Comparison of ENCODE assay signal across 8 cellular contexts in the genomic region with DNA sequence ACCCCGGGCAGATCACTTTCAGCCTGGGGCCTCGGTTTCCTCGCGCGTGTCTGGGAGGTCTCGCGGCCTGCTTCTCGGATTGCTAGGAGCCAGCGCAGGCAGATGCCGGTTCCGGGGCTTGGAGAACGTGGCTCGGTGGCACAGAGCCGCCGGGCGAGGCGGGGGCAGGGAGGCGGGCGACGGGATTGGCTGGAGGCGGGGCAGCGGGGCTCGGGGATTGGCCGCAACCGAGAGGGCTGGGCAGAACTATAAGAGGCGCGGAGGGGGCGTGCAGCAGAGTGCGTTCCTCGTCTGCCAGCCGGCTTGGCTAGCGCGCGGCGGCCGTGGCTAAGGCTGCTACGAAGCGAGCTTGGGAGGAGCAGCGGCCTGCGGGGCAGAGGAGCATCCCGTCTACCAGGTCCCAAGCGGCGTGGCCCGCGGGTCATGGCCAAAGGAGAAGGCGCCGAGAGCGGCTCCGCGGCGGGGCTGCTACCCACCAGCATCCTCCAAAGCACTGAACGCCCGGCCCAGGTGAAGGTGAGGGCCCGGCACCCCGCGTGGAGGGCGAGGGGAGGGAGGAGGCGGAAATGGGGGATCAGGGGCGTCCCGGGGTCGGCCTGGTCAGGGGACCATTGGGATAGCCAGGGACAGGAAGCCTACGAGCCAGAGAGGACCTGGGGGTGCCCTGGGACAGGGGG. TPM values are rescaled to one million over a fixed set of nuclear protein-coding genes. Genes with fewer than 3 reads are reported as not detected.
DNase-seq lines count a peak whose midpoint lies in the region; TF ChIP-seq lines count a peak whose summit lies in the region.

Gene MFSD2A (plus strand): TSS at position 276 of the 677 bp plus-strand sequence. CDS start 148 bp downstream, at position 424.

- POLR2A ChIA-PET in OCI-LY7 (lab: Charles Lee): interaction anchor here (0.6 to 1.4 kb wide), 4 partner anchors 17 to 964 kb away, joined by 3 to 5 read pairs (median 4); no protein-coding TSS in a partner anchor

- no peak for TF ChIP-seq CTCF in GM20000 (IDR thresholded peaks at IDR 0.05; ENCODE audit: extremely low read depth, missing control alignments)
- TF ChIP-seq CTCF in OCI-LY7 (conservative IDR thresholded peaks at IDR 0.05; ENCODE audit: low read length): no peak
- TF ChIP-seq CTCF in esophagus muscularis mucosa (IDR thresholded peaks at IDR 0.05): no peak

- TF ChIP-seq POLR2A in esophagus muscularis mucosa (IDR thresholded peaks at IDR 0.05; ENCODE audit: low read depth): no peak

- no peaks in the 10 kb centered on the region for H3K9me2 ChIP-seq in OCI-LY7 (ENCODE audit: insufficient read depth, low read length)

- peak within 1 kb of the TSS; percentile 93 for H3K27ac Mint-ChIP-seq in activated T-cell treated with anti-CD3 and anti-CD28 coated beads, Interleukin-2, amount 50 U/mL, for 24 hours

- peaks cover 44% of the 10 kb centered on the region for H3K36me3 Mint-ChIP-seq in activated T-cell treated with anti-CD3 and anti-CD28 coated beads, Interleukin-2, amount 50 U/mL, for 24 hours (ENCODE audit: low read depth)

- H3K4me1 ChIP-seq in HUES6 (ENCODE audit: control insufficient read depth, insufficient read depth, low read length): peaks cover 20% of the 10 kb centered on the region
- H3K4me1 ChIP-seq in OCI-LY7 (ENCODE audit: insufficient read depth, low read length, poor library complexity, severe bottlenecking): peaks cover 26% of the 10 kb centered on the region
- peaks cover 25 to 48% (median 37%) of the 10 kb centered on the region in 4 donors for H3K4me1 ChIP-seq in esophagus muscularis mucosa
- peaks cover 19% of the 10 kb centered on the region for H3K4me1 ChIP-seq in muscle layer of colon (ENCODE audit: insufficient read depth, low read length)

- CTCF ChIA-PET in OCI-LY7 (lab: Charles Lee; ENCODE audit: unreplicated experiment): no interaction called here

- no peak for TF ChIP-seq EP300 in esophagus muscularis mucosa (IDR thresholded peaks at IDR 0.05)

- H3K27me3 ChIP-seq in HUES6 (ENCODE audit: control insufficient read depth, insufficient read depth, low read length) (peaks cover 33% of the 10 kb centered on the region), esophagus muscularis mucosa (peaks cover 0 to 16% (median 0%) of the 10 kb centered on the region in 4 donors), muscle layer of colon (ENCODE audit: control insufficient read depth in 1 of 2, insufficient read depth in 2 of 2, low read length in 2 of 2) (peaks cover 0 to 11% of the 10 kb centered on the region in 2 donors)

- H3K9me3 Mint-ChIP-seq in activated T-cell treated with anti-CD3 and anti-CD28 coated beads, Interleukin-2, amount 50 U/mL, for 24 hours: no peaks in the 10 kb centered on the region

- no peaks in the 10 kb centered on the region for H3K9me3 ChIP-seq in HUES6 (ENCODE audit: control insufficient read depth, insufficient read depth, low read depth, low read length)
- H3K9me3 ChIP-seq in OCI-LY7 (ENCODE audit: low read length): no peaks in the 10 kb centered on the region
- H3K9me3 ChIP-seq in esophagus muscularis mucosa: no peaks in the 10 kb centered on the region
- no peaks in the 10 kb centered on the region for H3K9me3 ChIP-seq in muscle layer of colon (ENCODE audit: low read length)

- H4K20me1 ChIP-seq in OCI-LY7 (ENCODE audit: insufficient read depth, low read length): no peaks in the 10 kb centered on the region

- H3K27ac ChIP-seq in HUES6 (ENCODE audit: low read depth, low read length): no peak within 1 kb of the TSS
- peak within 1 kb of the TSS; percentile 0 for H3K27ac ChIP-seq in OCI-LY7 (ENCODE audit: low read depth, low read length, poor library complexity, severe bottlenecking)
- H3K27ac ChIP-seq in esophagus muscularis mucosa (replicated peaks in 1 of 4): peak within 1 kb of the TSS; percentile 49 to 70 (median 56)
- peak within 1 kb of the TSS; percentile 13 for H3K27ac ChIP-seq in muscle layer of colon (ENCODE audit: low read depth, low read length)

- WGBS in esophagus muscularis mucosa: under 1% methylated on average over 25 of the region's 62 CpGs

- no peaks in the 10 kb centered on the region for H3K27me3 Mint-ChIP-seq in activated T-cell treated with anti-CD3 and anti-CD28 coated beads, Interleukin-2, amount 50 U/mL, for 24 hours

- peak within 1 kb of the TSS; percentile 73 for H2AFZ ChIP-seq in OCI-LY7 (ENCODE audit: low read length)

- peaks cover 18% of the 10 kb centered on the region for H3K36me3 ChIP-seq in HUES6 (ENCODE audit: control insufficient read depth, insufficient read depth, low read length)
- peaks cover 10% of the 10 kb centered on the region; the same call in 1 of the 2 replicates for H3K36me3 ChIP-seq in OCI-LY7 (ENCODE audit: insufficient read depth, low read length)
- H3K36me3 ChIP-seq in esophagus muscularis mucosa: no peaks in the 10 kb centered on the region
- H3K36me3 ChIP-seq in muscle layer of colon (ENCODE audit: insufficient read depth, low read length): no peaks in the 10 kb centered on the region

- peak within 1 kb of the TSS; percentile 94 for H3K4me3 Mint-ChIP-seq in activated T-cell treated with anti-CD3 and anti-CD28 coated beads, Interleukin-2, amount 50 U/mL, for 24 hours

- H3K9ac ChIP-seq in HUES6 (ENCODE audit: low read length) (peak within 1 kb of the TSS; percentile 48), muscle layer of colon (ENCODE audit: low read length) (no peak within 1 kb of the TSS)

- intact Hi-C loops in OCI-LY7 (cut with micrococcal nuclease; ENCODE audit: unreplicated experiment) (no loop called here), esophagus muscularis mucosa (cut with DNase I) (loop anchor here (10.0 kb wide), 1 partner anchor 300 kb away; the partner anchor contains the start of gene ZMPSTE24)

- peak; percentile 95 for DNase-seq in CD1c-positive myeloid dendritic cell (ENCODE audit: extremely low spot score)
- peak; percentile 91 for DNase-seq in GM20000 (ENCODE audit: low spot score)
- DNase-seq in OCI-LY7 (ENCODE audit: low spot score): peak; percentile 88
- DNase-seq in activated T-cell treated with anti-CD3 and anti-CD28 coated beads, Interleukin-2, amount 50 U/mL, for 24 hours: peak; percentile 95
- peak; percentile 97 for DNase-seq in esophagus muscularis mucosa (ENCODE audit: extremely low spot score)
- peak; percentile 70 for DNase-seq in stimulated activated CD8-positive, alpha-beta memory T cell treated with anti-CD3 and anti-CD28 coated beads, Interleukin-7, amount 100 ng/mL, for 1 hour (ENCODE audit: low read depth in 2 of 2)

- no TSS peak for BruUV-seq in OCI-LY7 (replicated peaks; lab: Mats Ljungman, UMichigan)

- H3K4me3 ChIP-seq in HUES6 (ENCODE audit: low read depth, low read length) (peak within 1 kb of the TSS; percentile 73), OCI-LY7 (ENCODE audit: low read depth, low read length, poor library complexity, severe bottlenecking) (peak within 1 kb of the TSS; percentile 76), esophagus muscularis mucosa (peak within 1 kb of the TSS; percentile 55 to 63 (median 60)), muscle layer of colon (ENCODE audit: low read depth in 1 of 2, low read length in 2 of 2) (peak within 1 kb of the TSS; percentile 41 to 67)

- H3K4me2 ChIP-seq in OCI-LY7 (ENCODE audit: low read length): peak within 1 kb of the TSS; percentile 96

- H3K79me2 ChIP-seq in OCI-LY7 (ENCODE audit: insufficient read depth, low read depth, low read length): peaks cover 7% of the 10 kb centered on the region; the same call in 1 of the 2 replicates

- H3K4me1 Mint-ChIP-seq in activated T-cell treated with anti-CD3 and anti-CD28 coated beads, Interleukin-2, amount 50 U/mL, for 24 hours (ENCODE audit: low read depth): peaks cover 38% of the 10 kb centered on the region

RNA-seq across cellular contexts. Expression of gene MFSD2A, which starts in this region (rescaled TPM):
- 6.4 and 9.9 TPM in 2 replicates for total RNA-seq in OCI-LY7 (2014; rRNA removed; shearing (Covaris generic))
- total RNA-seq in OCI-LY7 (2022): 11.0 and 13.4 TPM in 2 replicates
- total RNA-seq in esophagus muscularis mucosa: 1 to 10 TPM; 1.7 to 5.1 (median 4.1) TPM
